Comparison of ENCODE assay signal across 8 cellular contexts in the genomic region with DNA sequence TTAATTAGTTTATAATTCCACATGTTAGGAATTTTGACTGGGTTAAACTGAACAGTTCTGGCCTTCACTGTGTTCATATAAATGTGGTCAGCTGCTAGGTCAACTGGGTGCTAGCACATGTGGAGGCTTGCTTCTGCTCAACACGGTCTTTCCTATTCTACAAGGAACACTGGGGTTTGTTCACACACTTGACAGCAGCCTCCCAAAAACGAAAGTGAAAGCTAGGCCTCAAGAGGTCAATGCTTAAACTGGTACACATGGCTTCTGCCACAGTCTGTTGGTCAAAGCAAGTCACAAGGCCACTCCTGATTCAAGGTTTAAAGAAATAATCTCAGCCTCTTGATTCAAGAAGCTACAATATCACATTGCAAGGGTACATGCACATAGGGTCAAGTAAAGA.
DNase-seq lines count a peak whose midpoint lies in the region; ATAC-seq and TF ChIP-seq lines count a peak whose summit lies in the region.

No MANE protein-coding gene starts in this region.

- peak; percentile 53 for DNase-seq in activated CD8-positive, alpha-beta memory T cell treated with anti-CD3 and anti-CD28 coated beads, Interleukin-2, amount 10 ng/mL, durations not matched to agents 7 days and 5 days
- no peak for DNase-seq in activated CD8-positive, alpha-beta memory T cell treated with anti-CD3 and anti-CD28 coated beads, Interleukin-2, amount 50 U/mL, for 48 hours
- DNase-seq in HCT116 (ENCODE audit: low read depth, low spot score) (no peak), PC-9 (no peak), foreskin fibroblast (peak; percentile 8 to 49), NCI-H82 treated with DMSO at 0.1 percent for 48 hours (lab: John Stamatoyannopoulos, UW; ENCODE audit: unreplicated experiment) (no peak), tibial nerve (ENCODE audit: low spot score in 2 of 2) (no peak), SK-N-DZ (ENCODE audit: low spot score) (no peak)

- H3K36me3 ChIP-seq in HCT116 (ENCODE audit: control insufficient read depth in 1 of 2, insufficient read depth in 2 of 2, low read length in 2 of 2) (no peaks in the 10 kb centered on the region), PC-9 (ENCODE audit: low read depth) (no peaks in the 10 kb centered on the region), tibial nerve (no peaks in the 10 kb centered on the region)

- no peaks in the 10 kb centered on the region for H3K79me2 ChIP-seq in HCT116 (ENCODE audit: insufficient read depth, low read length)
- no peaks in the 10 kb centered on the region for H3K79me2 ChIP-seq in PC-9 (ENCODE audit: low read depth)

- no peak overlapping the region for H3K4me3 Mint-ChIP-seq in activated CD8-positive, alpha-beta memory T cell treated with anti-CD3 and anti-CD28 coated beads, Interleukin-2, amount 10 ng/mL, durations not matched to agents 7 days and 5 days

- RAD21 ChIA-PET in HCT116 (lab: Charles Lee; ENCODE audit: low non-redundant PET in 1 of 2, low total read pairs in 2 of 2, uncharacterized antibody in 2 of 2, unreplicated experiment in 2 of 2): no interaction called here

- no peak for TF ChIP-seq POLR2A in HCT116 (IDR thresholded peaks at IDR 0.05; ENCODE audit: borderline replicate concordance, extremely low read depth, insufficient read depth, insufficient read length)
- no peak for TF ChIP-seq POLR2A in tibial nerve (IDR thresholded peaks at IDR 0.05)

- H3K27me3 Mint-ChIP-seq in activated CD8-positive, alpha-beta memory T cell treated with anti-CD3 and anti-CD28 coated beads, Interleukin-2, amount 10 ng/mL, durations not matched to agents 7 days and 5 days: no peaks in the 10 kb centered on the region

- H3K36me3 Mint-ChIP-seq in activated CD8-positive, alpha-beta memory T cell treated with anti-CD3 and anti-CD28 coated beads, Interleukin-2, amount 10 ng/mL, durations not matched to agents 7 days and 5 days: peaks cover 12% of the 10 kb centered on the region

- no peak overlapping the region for H3K27ac Mint-ChIP-seq in activated CD8-positive, alpha-beta memory T cell treated with anti-CD3 and anti-CD28 coated beads, Interleukin-2, amount 10 ng/mL, durations not matched to agents 7 days and 5 days

- no peak overlapping the region for H3K9ac ChIP-seq in HCT116 (ENCODE audit: low read length)

- H3K27me3 ChIP-seq in HCT116 (ENCODE audit: insufficient read depth, low read length): no peaks in the 10 kb centered on the region
- H3K27me3 ChIP-seq in PC-9 (ENCODE audit: insufficient read depth, low read depth): no peaks in the 10 kb centered on the region; the same call in 1 of the 2 replicates
- no peaks in the 10 kb centered on the region for H3K27me3 ChIP-seq in tibial nerve

- WGBS in tibial nerve, 2 donors: 6 to 9% methylated on average over 2 of the region's 2 CpGs

- H3K9me2 ChIP-seq in HCT116 (ENCODE audit: insufficient read depth) (no peaks in the 10 kb centered on the region), PC-9 (ENCODE audit: insufficient read depth) (no peaks in the 10 kb centered on the region)

- no peak for TF ChIP-seq RAD21 in HCT116 (IDR thresholded peaks at IDR 0.05; ENCODE audit: low read depth)

- no peak for TF ChIP-seq CTCF in HCT116 (IDR thresholded peaks at IDR 0.05 in 2 of 3, conservative IDR thresholded peaks at IDR 0.05 in 1 of 3; ENCODE audit: borderline replicate concordance in 1 of 3, insufficient read depth in 1 of 3, low read depth in 2 of 3, low read length in 2 of 3)
- no peak for TF ChIP-seq CTCF in PC-9 (conservative IDR thresholded peaks at IDR 0.05)
- TF ChIP-seq CTCF in foreskin fibroblast (IDR thresholded peaks at IDR 0.05; ENCODE audit: low read depth, low read length): no peak
- TF ChIP-seq CTCF in tibial nerve (IDR thresholded peaks at IDR 0.05): no peak

- H3K4me2 ChIP-seq in HCT116 (ENCODE audit: low read length) (peak overlapping the region; percentile 26; the same call in 1 of the 2 replicates), PC-9 (peak overlapping the region; percentile 24; the same call in 1 of the 2 replicates)

- H3K9me3 ChIP-seq in HCT116 (ENCODE audit: control insufficient read depth in 1 of 2, insufficient read depth in 1 of 2, low read depth in 1 of 2, low read length in 2 of 2): no peaks in the 10 kb centered on the region
- H3K9me3 ChIP-seq in PC-9 (ENCODE audit: insufficient read depth, low read depth): no peaks in the 10 kb centered on the region
- H3K9me3 ChIP-seq in tibial nerve: no peaks in the 10 kb centered on the region

- H2AFZ ChIP-seq in HCT116 (ENCODE audit: low read depth, low read length, poor library complexity, severe bottlenecking) (no peak overlapping the region), PC-9 (no peak overlapping the region)

- peak; percentile 81 for ATAC-seq in activated CD8-positive, alpha-beta memory T cell treated with anti-CD3 and anti-CD28 coated beads, Interleukin-2, amount 10 ng/mL, durations not matched to agents 7 days and 5 days
- no peak for ATAC-seq in HCT116

- H3K4me3 ChIP-seq in HCT116 (replicated peaks in 1 of 2; ENCODE audit: low read depth in 1 of 2, low read length in 2 of 2) (no peak overlapping the region), PC-9 (no peak overlapping the region), foreskin fibroblast (ENCODE audit: low read depth in 1 of 2, low read length in 2 of 2) (no peak overlapping the region), tibial nerve (no peak overlapping the region)

- no peaks in the 10 kb centered on the region for H3F3A ChIP-seq in PC-9 (ENCODE audit: insufficient read depth, low read depth)

- H4K20me1 ChIP-seq in HCT116 (ENCODE audit: insufficient read depth): no peaks in the 10 kb centered on the region
- no peaks in the 10 kb centered on the region for H4K20me1 ChIP-seq in PC-9 (ENCODE audit: insufficient read depth)

- peaks cover 10% of the 10 kb centered on the region for H3K4me1 Mint-ChIP-seq in activated CD8-positive, alpha-beta memory T cell treated with anti-CD3 and anti-CD28 coated beads, Interleukin-2, amount 10 ng/mL, durations not matched to agents 7 days and 5 days

- peaks cover 6% of the 10 kb centered on the region for H3K9me3 Mint-ChIP-seq in activated CD8-positive, alpha-beta memory T cell treated with anti-CD3 and anti-CD28 coated beads, Interleukin-2, amount 10 ng/mL, durations not matched to agents 7 days and 5 days (ENCODE audit: low read depth)

- BruUV-seq in HCT116 (replicated peaks; lab: Mats Ljungman, UMichigan) (no TSS peak), PC-9 (replicated peaks; lab: Mats Ljungman, UMichigan) (no TSS peak)

- H3K4me1 ChIP-seq in HCT116 (ENCODE audit: control insufficient read depth in 1 of 2, insufficient read depth in 2 of 2, low read length in 2 of 2) (no peaks in the 10 kb centered on the region; a peak in 1 of 4 replicates), PC-9 (replicated peaks; ENCODE audit: insufficient read depth) (no peaks in the 10 kb centered on the region), tibial nerve (no peaks in the 10 kb centered on the region)

- POLR2A ChIA-PET in HCT116 (lab: Charles Lee): no interaction called here
- POLR2A ChIA-PET in PC-9 (lab: Charles Lee; ENCODE audit: unreplicated experiment): no interaction called here

- H3K27ac ChIP-seq in HCT116 (ENCODE audit: low read depth, low read length) (no peak overlapping the region), PC-9 (no peak overlapping the region), tibial nerve (no peak overlapping the region)

- TF ChIP-seq EP300 in tibial nerve (IDR thresholded peaks at IDR 0.05): no peak

- intact Hi-C loops in HCT116 (cut with micrococcal nuclease): no loop called here
- intact Hi-C loops in PC-9 (cut with micrococcal nuclease; ENCODE audit: unreplicated experiment): no loop called here

- CTCF ChIA-PET in activated CD8-positive, alpha-beta memory T cell treated with anti-CD3 and anti-CD28 coated beads, Interleukin-2, amount 10 ng/mL, durations not matched to agents 7 days and 5 days (lab: Charles Lee): interaction anchor here (0.8 kb wide), 1 partner anchor 87 kb away, joined by 3 read pairs; no protein-coding TSS in a partner anchor
- CTCF ChIA-PET in HCT116 (lab: Charles Lee) (no interaction called here), PC-9 (lab: Charles Lee) (no interaction called here)

TF ChIP-seq in HCT116, 20 proteins besides CTCF, POLR2A, EP300 and RAD21:
- TF ChIP-seq JUND (IDR thresholded peaks at IDR 0.05) (no peak), CEBPB (IDR thresholded peaks at IDR 0.05; ENCODE audit: low read depth) (no peak), SP1 (IDR thresholded peaks at IDR 0.05; ENCODE audit: low read depth) (no peak), POLR2AphosphoS5 (IDR thresholded peaks at IDR 0.05; ENCODE audit: low read depth, low read length) (no peak), EZH2 (IDR thresholded peaks at IDR 0.05) (no peak), EZH2phosphoT487 (IDR thresholded peaks at IDR 0.05; ENCODE audit: borderline replicate concordance) (no peak)
- TF ChIP-seq, protein P1, sequence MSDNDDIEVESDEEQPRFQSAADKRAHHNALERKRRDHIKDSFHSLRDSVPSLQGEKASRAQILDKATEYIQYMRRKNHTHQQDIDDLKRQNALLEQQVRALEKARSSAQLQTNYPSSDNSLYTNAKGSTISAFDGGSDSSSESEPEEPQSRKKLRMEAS (IDR thresholded peaks at IDR 0.05): 0 out of 2 replicates have a peak, but pooled peaks have one; percentile 46

Comparison
In these comparisons a context has a peak if more than half of its experiments do, and no peak if none do; other contexts are left out.
1. DNase-seq: peak in activated CD8-positive, alpha-beta memory T cell treated with anti-CD3 and anti-CD28 coated beads, Interleukin-2, amount 10 ng/mL, durations not matched to agents 7 days and 5 days (single experiment) and foreskin fibroblast (2 of 2); none in activated CD8-positive, alpha-beta memory T cell treated with anti-CD3 and anti-CD28 coated beads, Interleukin-2, amount 50 U/mL, for 48 hours (single experiment), HCT116 (single experiment), PC-9 (0 of 2), NCI-H82 treated with DMSO at 0.1 percent for 48 hours (single experiment), tibial nerve (0 of 2) and SK-N-DZ (single experiment).